In genomic region chr1:54180666-54181360, GRCh38 we compare ENCODE assay signal across 17 cellular contexts. TPM values are rescaled to one million over a fixed set of nuclear protein-coding genes. Genes with fewer than 3 reads are reported as not detected.
DNase-seq lines count a peak whose midpoint lies in the region; ATAC-seq and TF ChIP-seq lines count a peak whose summit lies in the region.
"Had no signal": no experiment of that assay in that cellular context is flagged by ENCODE, and none has a peak within 500 bp of the region (broad histone marks: within the 10 kb centered on the region; RNA-seq: fewer than 3 reads in every experiment).

No MANE protein-coding gene starts in this region.

- ATAC-seq in GM21381 (IDR thresholded peaks at IDR 0.05; ENCODE audit: unreplicated experiment) (no peak), aorta (ENCODE audit: low FRiP score) (no peak), HG03432 (IDR thresholded peaks at IDR 0.05; ENCODE audit: unreplicated experiment) (no peak)
- ATAC-seq: CD8-positive, alpha-beta T cell had no signal

- H3K27ac ChIP-seq in thyroid gland (peak overlapping the region in 1 of 3 donors; percentile 2), aorta (ENCODE audit: low read depth in 1 of 2, low read length in 2 of 2) (no peak overlapping the region)
- H3K27ac ChIP-seq: BLaER1, HL-60 had no signal

- no peak overlapping the region for H3K4me3 Mint-ChIP-seq in chondrocyte (ENCODE audit: unreplicated experiment)
- H3K4me3 Mint-ChIP-seq: CD8-positive, alpha-beta T cell; IgD-negative memory B cell had no signal

- peaks cover under 1% of the 10 kb centered on the region for H3K9me3 Mint-ChIP-seq in chondrocyte (ENCODE audit: low read depth)
- H3K9me3 Mint-ChIP-seq: CD8-positive, alpha-beta T cell; IgD-negative memory B cell had no signal

- H3K27me3 Mint-ChIP-seq in chondrocyte (ENCODE audit: low read depth): no peaks in the 10 kb centered on the region
- H3K27me3 Mint-ChIP-seq: IgD-negative memory B cell had no signal

- no peak for TF ChIP-seq CTCF in chondrocyte (IDR thresholded peaks at IDR 0.05)
- TF ChIP-seq CTCF in thyroid gland (IDR thresholded peaks at IDR 0.05): no peak

- no peak for TF ChIP-seq POLR2A in thyroid gland (IDR thresholded peaks at IDR 0.05)

- H3K4me3 ChIP-seq in thyroid gland (replicated peaks in 1 of 3) (no peak overlapping the region), aorta (ENCODE audit: low read length in 2 of 2) (no peak overlapping the region)
- H3K4me3 ChIP-seq: BLaER1, GM12878 had no signal

- H3K9me3 ChIP-seq in thyroid gland (no peaks in the 10 kb centered on the region), aorta (ENCODE audit: control insufficient read depth, low read length) (no peaks in the 10 kb centered on the region)
- H3K9me3 ChIP-seq: BLaER1 had no signal

- no peaks in the 10 kb centered on the region for H3K4me1 Mint-ChIP-seq in chondrocyte (ENCODE audit: low read depth)
- H3K4me1 Mint-ChIP-seq: IgD-negative memory B cell had no signal

- peaks cover 4% of the 10 kb centered on the region for H3K36me3 Mint-ChIP-seq in chondrocyte (ENCODE audit: low read depth)

- H3K27me3 ChIP-seq in thyroid gland (no peaks in the 10 kb centered on the region), aorta (ENCODE audit: control insufficient read depth in 1 of 2, insufficient read depth in 2 of 2, low read length in 1 of 2) (no peaks in the 10 kb centered on the region)
- H3K27me3 ChIP-seq: BLaER1 had no signal

- H3K27ac Mint-ChIP-seq in chondrocyte (ENCODE audit: unreplicated experiment): no peak overlapping the region
- H3K27ac Mint-ChIP-seq: CD8-positive, alpha-beta T cell; IgD-negative memory B cell had no signal

- no peaks in the 10 kb centered on the region for H3K4me1 ChIP-seq in thyroid gland
- no peaks in the 10 kb centered on the region for H3K4me1 ChIP-seq in aorta (ENCODE audit: control insufficient read depth in 1 of 2, insufficient read depth in 2 of 2, low read length in 2 of 2)
- H3K4me1 ChIP-seq: BLaER1 had no signal

- DNase-seq in NCI-H748 (lab: John Stamatoyannopoulos, UW; ENCODE audit: unreplicated experiment) (peak; percentile 20), NCI-H748 treated with DMSO at 0.1 percent for 48 hours (lab: John Stamatoyannopoulos, UW) (no peak), NCI-H1694 treated with DMSO at 0.1 percent for 48 hours (lab: John Stamatoyannopoulos, UW) (peak; percentile 21), chondrocyte (ENCODE audit: low spot score) (peak; percentile 60), thyroid gland (peak; percentile 44 to 55), aorta (no peak)
- DNase-seq: GDM1 had no signal

- intact Hi-C loops in thyroid gland (cut with DNase I): no loop called here
- intact Hi-C loops in aorta (cut with DNase I): loop anchor here in 1 of 2 donors (5.0 kb wide), 1 partner anchor 306 kb away; no protein-coding TSS in a partner anchor

- H3K36me3 ChIP-seq in thyroid gland (no peaks in the 10 kb centered on the region), aorta (ENCODE audit: control insufficient read depth in 1 of 2, insufficient read depth in 2 of 2, low read length in 1 of 2) (peaks cover 0 to 1% of the 10 kb centered on the region in 2 donors)

- 47 to 71% methylated on average over 5 of the region's 5 CpGs for WGBS in thyroid gland, 2 donors
- WGBS in aorta, 2 donors: 91 to 94% methylated on average over 5 of the region's 5 CpGs

RNA-seq across cellular contexts. Expression of gene CYB5RL, which starts 19.0 kb away (rescaled TPM):
- total RNA-seq in chondrocyte: 7.0 to 7.8 TPM (median 7.5 TPM) in 3 replicates
- 1 to 10 TPM; 3.7 to 6.2 (median 5.2) TPM for total RNA-seq in thyroid gland
- 1 to 10 TPM; 3.5 to 7.9 TPM for total RNA-seq in aorta
- 1 to 10 TPM; 3.1 to 3.9 TPM for polyA plus RNA-seq in aorta

RNA-seq across cellular contexts. Expression of gene MRPL37, which starts 19.2 kb away (rescaled TPM):
- total RNA-seq in chondrocyte (66.0 to 66.9 TPM (median 66.3 TPM) in 3 replicates), thyroid gland (10 to 100 TPM; 29.8 to 71.3 (median 48.0) TPM), aorta (10 to 100 TPM; 36.2 to 38.1 TPM)
- 10 to 100 TPM; 18.2 to 49.9 TPM for polyA plus RNA-seq in aorta

RNA-seq across cellular contexts. Expression of gene CDCP2, which starts 28.0 kb away (rescaled TPM):
- not detected in 3 replicates for total RNA-seq in chondrocyte
- total RNA-seq in thyroid gland: under 1 TPM in 1 of 4 donors, not detected in 3; 0.45 TPM
- under 1 TPM; 0.21 to 0.32 TPM for total RNA-seq in aorta
- polyA plus RNA-seq in aorta: not detected
- total RNA-seq: CD8-positive, alpha-beta T cell; LHCN-M2; NCI-H460; RPMI7951 had no signal
- polyA plus RNA-seq: GM12878, IgD-negative memory B cell had no signal

Comparison
In these comparisons a context has a peak if more than half of its experiments do, and no peak if none do; other contexts are left out.
1. DNase-seq: peak in NCI-H748 (single experiment), NCI-H1694 treated with DMSO at 0.1 percent for 48 hours (single experiment), chondrocyte (single experiment) and thyroid gland (2 of 2); none in NCI-H748 treated with DMSO at 0.1 percent for 48 hours (single experiment) and aorta (0 of 2).